In genomic region chr6:158003910-158004695, GRCh38 we compare ENCODE assay signal across 11 cellular contexts. TPM values are rescaled to one million over a fixed set of nuclear protein-coding genes. Genes with fewer than 3 reads are reported as not detected.
A peak's percentile ranks its signal among the peaks of the same experiment; 100 is the strongest.
DNase-seq lines count a peak whose midpoint lies in the region; ATAC-seq and TF ChIP-seq lines count a peak whose summit lies in the region.
"Had no signal": no experiment of that assay in that cellular context is flagged by ENCODE, and none has a peak within 500 bp of the region (broad histone marks: within the 10 kb centered on the region; RNA-seq: fewer than 3 reads in every experiment).

No MANE protein-coding gene starts in this region.

- H3K4me3 ChIP-seq in GM23248: peak overlapping the region; percentile 37
- peak overlapping the region; percentile 12 for H3K4me3 ChIP-seq in skeletal muscle satellite cell (ENCODE audit: low read length)
- H3K4me3 ChIP-seq in MM.1S (ENCODE audit: low read length): no peak overlapping the region

- TF ChIP-seq CTCF in WTC11 (IDR thresholded peaks at IDR 0.05) (no peak), MM.1S (IDR thresholded peaks at IDR 0.05; ENCODE audit: low read length) (no peak)

- H3F3A ChIP-seq in GM23248 (ENCODE audit: insufficient read depth) (peaks cover 37% of the 10 kb centered on the region), MM.1S (ENCODE audit: insufficient read depth, low read length) (no peaks in the 10 kb centered on the region)

- H3K9ac ChIP-seq in GM23248 (peak overlapping the region; percentile 87), skeletal muscle satellite cell (ENCODE audit: low read depth, low read length) (peak overlapping the region; percentile 68), MM.1S (ENCODE audit: low read length) (no peak overlapping the region)

- peak overlapping the region; percentile 83 for H3K4me2 ChIP-seq in GM23248 (ENCODE audit: unreplicated experiment)
- H3K4me2 ChIP-seq in skeletal muscle satellite cell (ENCODE audit: low read length): peak overlapping the region; percentile 66
- no peak overlapping the region for H3K4me2 ChIP-seq in MM.1S (ENCODE audit: low read depth, low read length)

- peaks cover 12% of the 10 kb centered on the region for H3K9me3 Mint-ChIP-seq in WTC11
- no peaks in the 10 kb centered on the region for H3K9me3 Mint-ChIP-seq in activated T-cell treated with anti-CD3 and anti-CD28 coated beads, Interleukin-2, amount 50 U/mL, for 4 hours

- H3K27ac Mint-ChIP-seq in WTC11: 0 out of 2 replicates have a peak overlapping the region, but pooled peaks have one; percentile 33

- DNase-seq in GM23248 (no peak), WTC11 (ENCODE audit: low spot score) (no peak), iris pigment epithelial cell (ENCODE audit: low read depth) (peak; percentile 52), NCI-H1417 (lab: John Stamatoyannopoulos, UW) (no peak), MM.1S (no peak)
- DNase-seq in activated T-cell treated with anti-CD3 and anti-CD28 coated beads, Interleukin-2, amount 50 U/mL, for 4 hours: no peak
- DNase-seq: activated gamma-delta T cell, NCI-H187 treated with DMSO at 0.1 percent for 48 hours, T-helper 1 cell had no signal

- H3K4me1 ChIP-seq in GM23248 (ENCODE audit: insufficient read depth): peaks cover 41% of the 10 kb centered on the region
- H3K4me1 ChIP-seq in skeletal muscle satellite cell (ENCODE audit: control insufficient read depth, insufficient read depth, low read length): peaks cover 41% of the 10 kb centered on the region
- H3K4me1 ChIP-seq in MM.1S (ENCODE audit: low read length): no peaks in the 10 kb centered on the region

- POLR2A ChIA-PET in WTC11 (lab: Charles Lee): no interaction called here

- H3K27me3 ChIP-seq in GM23248 (replicated peaks; ENCODE audit: insufficient read depth) (no peaks in the 10 kb centered on the region), skeletal muscle satellite cell (ENCODE audit: control insufficient read depth, insufficient read depth, low read length) (no peaks in the 10 kb centered on the region), MM.1S (replicated peaks; ENCODE audit: insufficient read depth, low read length) (no peaks in the 10 kb centered on the region)

- ATAC-seq in WTC11 (no peak), GM18498 (IDR thresholded peaks at IDR 0.05; ENCODE audit: unreplicated experiment) (no peak)
- ATAC-seq in activated T-cell treated with anti-CD3 and anti-CD28 coated beads, Interleukin-2, amount 50 U/mL, for 4 hours: no peak

- peaks cover 32% of the 10 kb centered on the region for H3K4me1 Mint-ChIP-seq in WTC11
- H3K4me1 Mint-ChIP-seq in activated T-cell treated with anti-CD3 and anti-CD28 coated beads, Interleukin-2, amount 50 U/mL, for 4 hours (ENCODE audit: low read depth): peaks cover 58% of the 10 kb centered on the region

- H3K27ac ChIP-seq in GM23248: peak overlapping the region; percentile 100
- no peak overlapping the region for H3K27ac ChIP-seq in MM.1S (ENCODE audit: low read length)

- H3K36me3 Mint-ChIP-seq in WTC11: peaks cover 11% of the 10 kb centered on the region
- peaks cover 15% of the 10 kb centered on the region for H3K36me3 Mint-ChIP-seq in activated T-cell treated with anti-CD3 and anti-CD28 coated beads, Interleukin-2, amount 50 U/mL, for 4 hours (ENCODE audit: insufficient read depth)

- no peaks in the 10 kb centered on the region for H3K36me3 ChIP-seq in GM23248 (ENCODE audit: low read depth)
- H3K36me3 ChIP-seq in skeletal muscle satellite cell (ENCODE audit: insufficient read depth, low read length): no peaks in the 10 kb centered on the region
- no peaks in the 10 kb centered on the region for H3K36me3 ChIP-seq in MM.1S (replicated peaks; ENCODE audit: insufficient read depth, low read length)

- H2AFZ ChIP-seq in GM23248 (peak overlapping the region; percentile 47), MM.1S (ENCODE audit: low read length) (no peak overlapping the region)

- WGBS in GM23248 (ENCODE audit: low coverage in 1 of 2, low lambda C conversion rate in 2 of 2, missing lambda C conversion rate in 2 of 2), 2 experiments: 58% methylated on average over 10 of the region's 10 CpGs

- H4K20me1 ChIP-seq in GM23248 (ENCODE audit: insufficient read depth) (no peaks in the 10 kb centered on the region), MM.1S (ENCODE audit: insufficient read depth, low read length) (no peaks in the 10 kb centered on the region)

- in situ Hi-C loops in GM23248 (cut with MboI): no loop called here

- peaks cover 93% of the 10 kb centered on the region for H3K79me2 ChIP-seq in GM23248 (ENCODE audit: insufficient read depth)
- H3K79me2 ChIP-seq in MM.1S (ENCODE audit: low read length): peaks cover 8% of the 10 kb centered on the region

- CTCF ChIA-PET in WTC11 (lab: Charles Lee): no interaction called here

- no peaks in the 10 kb centered on the region for H3K27me3 Mint-ChIP-seq in WTC11 (ENCODE audit: low read depth)
- H3K27me3 Mint-ChIP-seq in activated T-cell treated with anti-CD3 and anti-CD28 coated beads, Interleukin-2, amount 50 U/mL, for 4 hours (ENCODE audit: low read depth): no peaks in the 10 kb centered on the region

- no peak overlapping the region for H3K4me3 Mint-ChIP-seq in WTC11
- no peak overlapping the region for H3K4me3 Mint-ChIP-seq in activated T-cell treated with anti-CD3 and anti-CD28 coated beads, Interleukin-2, amount 50 U/mL, for 4 hours

- H3K9me2 ChIP-seq in GM23248 (ENCODE audit: insufficient read depth): no peaks in the 10 kb centered on the region
- H3K9me2 ChIP-seq in MM.1S (replicated peaks; ENCODE audit: insufficient read depth, low read length): no peaks in the 10 kb centered on the region

- H3K9me3 ChIP-seq in GM23248 (ENCODE audit: low read depth) (no peaks in the 10 kb centered on the region), skeletal muscle satellite cell (replicated peaks; ENCODE audit: low read length) (no peaks in the 10 kb centered on the region), MM.1S (replicated peaks; ENCODE audit: insufficient read depth, low read length) (no peaks in the 10 kb centered on the region)

TF ChIP-seq in WTC11, 78 proteins besides CTCF, POLR2A, EP300 and RAD21 (continues in another document):
- no peak for TF ChIP-seq ZNF219 (CRISPR knock-in tag; IDR thresholded peaks at IDR 0.05; ENCODE audit: borderline replicate concordance)
- no peak for TF ChIP-seq GABPB1 (CRISPR knock-in tag; IDR thresholded peaks at IDR 0.05)
- no peak for TF ChIP-seq KAT7 (CRISPR knock-in tag; IDR thresholded peaks at IDR 0.05; ENCODE audit: borderline replicate concordance)
- TF ChIP-seq TCF7 (CRISPR knock-in tag; IDR thresholded peaks at IDR 0.05; ENCODE audit: low read depth): no peak
- no peak for TF ChIP-seq NFATC4 (CRISPR knock-in tag; IDR thresholded peaks at IDR 0.05)
- TF ChIP-seq NFE2L1 (CRISPR knock-in tag; IDR thresholded peaks at IDR 0.05): no peak
- TF ChIP-seq PRRX2 (CRISPR knock-in tag; IDR thresholded peaks at IDR 0.05): peak; percentile 24; the same call in 1 of the 2 replicates
- no peak for TF ChIP-seq FOXP4 (CRISPR knock-in tag; IDR thresholded peaks at IDR 0.05)
- TF ChIP-seq ZNF317 (CRISPR knock-in tag; IDR thresholded peaks at IDR 0.05; ENCODE audit: borderline replicate concordance, low read depth): no peak
- TF ChIP-seq ZBTB21 (CRISPR knock-in tag; IDR thresholded peaks at IDR 0.05; ENCODE audit: borderline replicate concordance): no peak
- no peak for TF ChIP-seq FOXJ3 (CRISPR knock-in tag; IDR thresholded peaks at IDR 0.05; ENCODE audit: borderline replicate concordance)
- no peak for TF ChIP-seq NFYB (CRISPR knock-in tag; conservative IDR thresholded peaks at IDR 0.05; ENCODE audit: low read depth)
- no peak for TF ChIP-seq SMAD3 (CRISPR knock-in tag; IDR thresholded peaks at IDR 0.05; ENCODE audit: borderline replicate concordance)
- TF ChIP-seq HMGXB4 (CRISPR knock-in tag; IDR thresholded peaks at IDR 0.05): no peak
- no peak for TF ChIP-seq HMGA2 (CRISPR knock-in tag; IDR thresholded peaks at IDR 0.05)
- no peak for TF ChIP-seq IRF2 (CRISPR knock-in tag; IDR thresholded peaks at IDR 0.05; ENCODE audit: borderline replicate concordance, low read depth)
- no peak for TF ChIP-seq JAZF1 (CRISPR knock-in tag; IDR thresholded peaks at IDR 0.05)

RNA-seq across cellular contexts. Expression of gene SYNJ2, which starts 22.4 kb away (rescaled TPM):
- total RNA-seq in GM23248 (2014; rRNA removed; shearing (Covaris generic)): 25.3 and 28.6 TPM in 2 replicates
- 17.6 and 20.5 TPM in 2 replicates for polyA plus RNA-seq in GM23248 (2016; fragmentation: Nextera tagmentation; extraction: Ambion mirVana)
- total RNA-seq in WTC11 (2021): 11.8 to 15.3 TPM (median 12.4 TPM) in 3 replicates
- total RNA-seq in skeletal muscle satellite cell (2012; rRNA removed): 23.6 and 32.5 TPM in 2 replicates
- 10 to 100 TPM; 22.9 to 27.8 (median 24.2) TPM for total RNA-seq in activated T-cell treated with anti-CD3 and anti-CD28 coated beads, Interleukin-2, amount 50 U/mL, for 4 hours
